Comparison of ENCODE assay signal across 10 cellular contexts in the genomic region with DNA sequence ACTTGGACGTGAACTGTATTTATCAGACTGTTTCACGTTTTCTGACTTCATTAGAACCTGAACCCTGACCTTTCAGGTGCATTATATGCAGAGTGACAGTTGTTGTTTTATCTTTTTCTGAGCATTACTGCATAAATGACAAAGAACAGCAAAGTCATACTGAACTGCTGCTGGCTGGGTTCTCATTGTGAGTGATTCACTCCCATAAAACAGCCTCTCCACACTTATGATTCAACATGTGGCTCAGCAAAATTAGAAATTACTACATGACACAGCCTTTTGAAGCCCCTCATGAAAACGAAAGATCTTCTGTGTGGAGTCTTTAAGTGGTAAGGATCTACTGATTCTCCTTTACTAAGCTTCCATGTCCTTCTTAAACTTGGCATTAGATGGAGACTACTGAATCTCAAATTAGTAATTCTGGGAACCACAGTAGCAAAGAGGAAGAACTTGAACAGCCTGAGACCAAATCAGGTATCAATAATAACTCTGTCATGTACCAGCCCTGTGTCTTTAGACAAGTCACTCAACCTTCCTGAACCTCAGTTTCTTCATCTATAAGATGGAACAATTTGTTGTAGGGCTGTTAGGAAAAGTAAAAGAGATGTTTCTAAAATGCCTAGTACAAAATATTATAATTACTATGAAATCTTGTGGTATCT.
DNase-seq lines count a peak whose midpoint lies in the region; ATAC-seq and TF ChIP-seq lines count a peak whose summit lies in the region.
"Had no signal": no experiment of that assay in that cellular context is flagged by ENCODE, and none has a peak within 500 bp of the region (broad histone marks: within the 10 kb centered on the region; RNA-seq: fewer than 3 reads in every experiment).

No MANE protein-coding gene starts in this region.

- H3K36me3 Mint-ChIP-seq in CD8-positive, alpha-beta T cell, result peaks cover 11% of the 10 kb centered on the region
- peaks cover 6 to 21% (median 7%) of the 10 kb centered on the region in 5 donors for H3K36me3 Mint-ChIP-seq in naive thymus-derived CD4-positive, alpha-beta T cell

- H3K27ac ChIP-seq in left lung, result peak overlapping the region in 1 of 2 donors; percentile 66
- no peak overlapping the region for H3K27ac ChIP-seq in CD8-positive, alpha-beta T cell (ENCODE audit: low read depth, low read length)
- no peak overlapping the region for H3K27ac ChIP-seq in naive thymus-derived CD4-positive, alpha-beta T cell (ENCODE audit: low read depth, low read length)

- H3K4me1 ChIP-seq in left lung, result peaks cover 0 to 24% of the 10 kb centered on the region in 2 donors
- H3K4me1 ChIP-seq in CD8-positive, alpha-beta T cell (ENCODE audit: insufficient read depth, low read length), result no peaks in the 10 kb centered on the region
- H3K4me1 ChIP-seq in naive thymus-derived CD4-positive, alpha-beta T cell (ENCODE audit: control insufficient read depth in 2 of 2, insufficient read depth in 2 of 2, low read length in 2 of 2), result no peaks in the 10 kb centered on the region

- intact Hi-C loops in left lung (cut with DNase I), result no loop called here
- intact Hi-C loops in CD8-positive, alpha-beta T cell (cut with DNase I, micrococcal nuclease), result no loop called here
- intact Hi-C loops in naive thymus-derived CD4-positive, alpha-beta T cell (cut with micrococcal nuclease), result no loop called here

- no peaks in the 10 kb centered on the region for H3K9me3 ChIP-seq in left lung
- no peaks in the 10 kb centered on the region for H3K9me3 ChIP-seq in CD8-positive, alpha-beta T cell (ENCODE audit: low read length)
- H3K9me3 ChIP-seq in naive thymus-derived CD4-positive, alpha-beta T cell (ENCODE audit: control insufficient read depth in 2 of 3, low read length in 3 of 3), result no peaks in the 10 kb centered on the region

- no peaks in the 10 kb centered on the region for H3K9me3 Mint-ChIP-seq in CD8-positive, alpha-beta T cell
- peaks cover 0 to 2% (median 0%) of the 10 kb centered on the region in 11 donors for H3K9me3 Mint-ChIP-seq in naive thymus-derived CD4-positive, alpha-beta T cell
- H3K9me3 Mint-ChIP-seq: activated naive CD4-positive, alpha-beta T cell treated with anti-CD3 and anti-CD28 coated beads, Interleukin-2, amount 50 U/mL, for 24 hours had no signal

- TF ChIP-seq CTCF in BJ (IDR thresholded peaks at IDR 0.05; ENCODE audit: insufficient read depth, low read depth, low read length), result no peak
- TF ChIP-seq CTCF in left lung (IDR thresholded peaks at IDR 0.05), result no peak
- TF ChIP-seq CTCF in CD8-positive, alpha-beta T cell (IDR thresholded peaks at IDR 0.05), result no peak

- H3K27me3 ChIP-seq in BJ (ENCODE audit: control insufficient read depth, insufficient read depth, low read length) (no peaks in the 10 kb centered on the region), left lung (no peaks in the 10 kb centered on the region)
- H3K27me3 ChIP-seq in CD8-positive, alpha-beta T cell (ENCODE audit: insufficient read depth, low read length), result no peaks in the 10 kb centered on the region
- H3K27me3 ChIP-seq in naive thymus-derived CD4-positive, alpha-beta T cell (ENCODE audit: control insufficient read depth in 2 of 2, insufficient read depth in 2 of 2, low read length in 2 of 2), result no peaks in the 10 kb centered on the region

- POLR2A ChIA-PET in BJ (lab: Charles Lee), result no interaction called here
- POLR2A ChIA-PET in CD8-positive, alpha-beta T cell (lab: Charles Lee), result no interaction called here
- POLR2A ChIA-PET in naive thymus-derived CD4-positive, alpha-beta T cell (lab: Charles Lee), result no interaction called here

- no peaks in the 10 kb centered on the region for H3K27me3 Mint-ChIP-seq in CD8-positive, alpha-beta T cell (ENCODE audit: low read depth)
- H3K27me3 Mint-ChIP-seq in naive thymus-derived CD4-positive, alpha-beta T cell, result no peaks in the 10 kb centered on the region
- H3K27me3 Mint-ChIP-seq: activated naive CD4-positive, alpha-beta T cell treated with anti-CD3 and anti-CD28 coated beads, Interleukin-2, amount 50 U/mL, for 24 hours had no signal

- H3K27ac Mint-ChIP-seq in CD8-positive, alpha-beta T cell, result no peak overlapping the region
- no peak overlapping the region for H3K27ac Mint-ChIP-seq in naive thymus-derived CD4-positive, alpha-beta T cell

- H3K36me3 ChIP-seq in BJ (ENCODE audit: control insufficient read depth, insufficient read depth, low read length) (no peaks in the 10 kb centered on the region), left lung (no peaks in the 10 kb centered on the region)
- H3K36me3 ChIP-seq in CD8-positive, alpha-beta T cell (ENCODE audit: insufficient read depth, low read length), result no peaks in the 10 kb centered on the region
- peaks cover 0 to 3% (median 0%) of the 10 kb centered on the region in 3 experiments for H3K36me3 ChIP-seq in naive thymus-derived CD4-positive, alpha-beta T cell (ENCODE audit: control insufficient read depth in 2 of 3, insufficient read depth in 3 of 3, low read length in 3 of 3)

- no peak overlapping the region for H3K4me3 ChIP-seq in BJ (ENCODE audit: low read depth, low read length)
- H3K4me3 ChIP-seq in left lung, result no peak overlapping the region
- no peak overlapping the region for H3K4me3 ChIP-seq in CD8-positive, alpha-beta T cell (ENCODE audit: low read depth, low read length)
- H3K4me3 ChIP-seq in naive thymus-derived CD4-positive, alpha-beta T cell (ENCODE audit: low read length), result no peak overlapping the region

- peak; percentile 65 for DNase-seq in BJ (ENCODE audit: low read depth)
- peak; percentile 80 for DNase-seq in LHCN-M2 (ENCODE audit: low read depth)
- DNase-seq in amniotic epithelial cell (ENCODE audit: low read depth), result peak; percentile 67
- no peak for DNase-seq in left lung
- DNase-seq in superior temporal gyrus (ENCODE audit: extremely low spot score), result no peak
- no peak for DNase-seq in CD8-positive, alpha-beta T cell
- DNase-seq in SW480 (ENCODE audit: low spot score), result no peak
- no peak for DNase-seq in naive thymus-derived CD4-positive, alpha-beta T cell
- DNase-seq: NCI-H1092 treated with DMSO at 0.1 percent for 48 hours had no signal

- ATAC-seq in left lung, result peak; percentile 61
- no peak for ATAC-seq in CD8-positive, alpha-beta T cell
- no peak for ATAC-seq in naive thymus-derived CD4-positive, alpha-beta T cell

- H3K4me1 Mint-ChIP-seq in CD8-positive, alpha-beta T cell (ENCODE audit: low read depth), result peaks cover 10% of the 10 kb centered on the region
- peaks cover 6 to 34% (median 21%) of the 10 kb centered on the region in 7 donors for H3K4me1 Mint-ChIP-seq in naive thymus-derived CD4-positive, alpha-beta T cell

- no peak overlapping the region for H3K4me3 Mint-ChIP-seq in CD8-positive, alpha-beta T cell
- H3K4me3 Mint-ChIP-seq in naive thymus-derived CD4-positive, alpha-beta T cell, result peak overlapping the region in 1 of 10 donors; percentile 42
- H3K4me3 Mint-ChIP-seq: activated naive CD4-positive, alpha-beta T cell treated with anti-CD3 and anti-CD28 coated beads, Interleukin-2, amount 50 U/mL, for 24 hours had no signal

- CTCF ChIA-PET in BJ (lab: Yijun Ruan, JAX), result interaction anchor here (0.6 to 0.7 kb wide), 2 partner anchors 21 to 27 kb away, joined by 3 read pairs; no protein-coding TSS in a partner anchor
- CTCF ChIA-PET in CD8-positive, alpha-beta T cell (lab: Charles Lee), result no interaction called here
- CTCF ChIA-PET in naive thymus-derived CD4-positive, alpha-beta T cell (lab: Charles Lee), result no interaction called here

Comparison
In these comparisons a context has a peak if more than half of its experiments do, and no peak if none do; other contexts are left out.
1. DNase-seq: peak in BJ (single experiment), LHCN-M2 (single experiment) and amniotic epithelial cell (single experiment); none in left lung (0 of 2), superior temporal gyrus (single experiment), CD8-positive, alpha-beta T cell (0 of 7), SW480 (single experiment) and naive thymus-derived CD4-positive, alpha-beta T cell (0 of 9).